Comparison of ENCODE assay signal across 8 cellular contexts in the genomic region with DNA sequence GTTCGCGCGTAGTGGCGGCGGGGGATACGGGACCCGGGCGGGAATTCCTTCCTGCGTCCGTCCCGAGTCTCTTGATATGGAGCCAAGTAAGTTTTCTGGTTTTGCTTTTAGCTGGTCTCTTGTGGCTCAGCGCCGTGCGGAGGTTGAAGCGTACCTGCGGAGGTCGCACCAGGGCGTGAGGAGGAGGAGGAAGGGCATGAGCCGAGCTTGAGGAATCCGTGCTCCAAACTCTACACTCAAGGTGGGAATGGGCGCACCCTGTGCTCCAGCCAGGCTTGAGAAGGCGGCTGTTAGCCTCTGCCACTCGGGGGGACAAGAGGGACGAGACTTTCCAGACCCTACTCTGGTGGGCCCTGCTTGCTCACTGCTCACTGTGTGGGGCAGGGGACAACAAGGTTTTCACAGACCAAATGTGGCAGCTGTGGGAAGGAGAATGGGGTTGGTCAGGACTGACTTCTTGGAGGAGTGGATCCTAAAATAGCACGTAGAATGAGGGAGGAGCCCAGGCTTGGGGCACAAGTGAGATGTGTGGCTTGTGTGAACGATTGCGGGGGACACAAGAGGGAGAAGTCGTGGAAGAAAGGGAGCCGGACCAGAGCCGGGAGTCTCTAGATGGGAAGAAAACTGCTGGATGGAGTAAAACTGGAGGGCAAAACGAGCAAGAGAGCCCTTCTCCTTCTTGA. TPM values are rescaled to one million over a fixed set of nuclear protein-coding genes. Genes with fewer than 3 reads are reported as not detected.
A peak's percentile ranks its signal among the peaks of the same experiment; 100 is the strongest.
DNase-seq lines count a peak whose midpoint lies in the region; ATAC-seq and TF ChIP-seq lines count a peak whose summit lies in the region.

No MANE protein-coding gene starts in this region.

- no peaks in the 10 kb centered on the region for H3K27me3 ChIP-seq in psoas muscle (ENCODE audit: insufficient read depth in 3 of 3, low read length in 2 of 3)

- H3K36me3 ChIP-seq in psoas muscle (ENCODE audit: insufficient read depth in 1 of 2, low read depth in 1 of 2), result peaks cover 0 to 42% of the 10 kb centered on the region in 2 donors

- peak overlapping the region; percentile 90 for H3K27ac ChIP-seq in psoas muscle

- peak; percentile 7 for ATAC-seq in GM21723 (IDR thresholded peaks at IDR 0.05; ENCODE audit: unreplicated experiment)
- peak; percentile 4 for ATAC-seq in esophagus mucosa
- ATAC-seq in psoas muscle, result no peak
- ATAC-seq in GM19452 (IDR thresholded peaks at IDR 0.05; ENCODE audit: unreplicated experiment), result no peak
- ATAC-seq in HG02763 (IDR thresholded peaks at IDR 0.05; ENCODE audit: unreplicated experiment), result no peak

- peak overlapping the region; percentile 78 for H3K4me3 ChIP-seq in psoas muscle

- 3 to 4% (median 3%) methylated on average over 28 to 31 of the region's 31 CpGs for WGBS in psoas muscle, 3 donors

- H3K9me3 ChIP-seq in psoas muscle, result no peaks in the 10 kb centered on the region

- TF ChIP-seq CTCF in psoas muscle (IDR thresholded peaks at IDR 0.05), result no peak

- DNase-seq in RKO (ENCODE audit: low spot score), result peak; percentile 45
- DNase-seq in psoas muscle, result no peak
- no peak for DNase-seq in activated effector memory CD4-positive, alpha-beta T cell treated with anti-CD3 and anti-CD28 coated beads, Interleukin-2, amount 50 U/mL, for 16 hours
- no peak for DNase-seq in middle frontal gyrus (ENCODE audit: extremely low spot score, low spot score)

- peaks cover 28% of the 10 kb centered on the region for H3K4me1 ChIP-seq in psoas muscle

- intact Hi-C loops in psoas muscle (cut with DNase I), result no loop called here

RNA-seq across cellular contexts. Expression of gene ATG101, which starts 0.6 kb away (rescaled TPM):
- total RNA-seq in esophagus mucosa, result 35.2 TPM
- total RNA-seq in psoas muscle, result 10 to 100 TPM; 25.1 to 35.3 (median 26.5) TPM
- polyA plus RNA-seq in psoas muscle, result 100 to 1,000 TPM in 1 of 3 donors, 10 to 100 TPM in 2; 39.5 to 154 (median 90.0) TPM

RNA-seq across cellular contexts. Expression of gene SMIM41, which starts 9.1 kb away (rescaled TPM):
- total RNA-seq in esophagus mucosa (not detected), psoas muscle (under 1 TPM in 2 of 4 donors, not detected in 2; 0.16 to 0.32 TPM)
- under 1 TPM in 1 of 3 donors, not detected in 2; 0.20 TPM for polyA plus RNA-seq in psoas muscle

RNA-seq across cellular contexts. Expression of gene NR4A1, which starts 19.1 kb away (rescaled TPM):
- total RNA-seq in esophagus mucosa, result 2.0 TPM
- total RNA-seq in psoas muscle, result 10 to 100 TPM; 17.5 to 92.8 (median 56.9) TPM
- polyA plus RNA-seq in psoas muscle, result 10 to 100 TPM; 35.5 to 74.0 (median 50.2) TPM

Comparison
In these comparisons a context has a peak if more than half of its experiments do, and no peak if none do; other contexts are left out.
1. ATAC-seq: peak in GM21723 (single experiment) and esophagus mucosa (single experiment); none in psoas muscle (0 of 4), GM19452 (single experiment) and HG02763 (single experiment).